5 cellular contexts compared by ENCODE assay signal in genomic region chr6:157332813-157333212, GRCh38.
"Had no signal": no experiment of that assay in that cellular context is flagged by ENCODE, and none has a peak within 500 bp of the region (broad histone marks: within the 10 kb centered on the region; RNA-seq: fewer than 3 reads in every experiment).

No MANE protein-coding gene starts in this region.

- H2AFZ ChIP-seq: GM23338 had no signal

- DNase-seq: H9, HCEC 1CT, IMR-90 had no signal

- H3K9me3 Mint-ChIP-seq: GM23338, H9 had no signal

- ATAC-seq: GM23338, K562 had no signal

- H3K27ac Mint-ChIP-seq: GM23338, H9 had no signal

- H3K4me2 ChIP-seq: GM23338 had no signal

- H3K4me1 Mint-ChIP-seq: GM23338, H9 had no signal

- H3K4me3 ChIP-seq: GM23338, K562 had no signal

- H3K4me3 Mint-ChIP-seq: GM23338, H9 had no signal
